10 cellular contexts compared by ENCODE assay signal in genomic region chr13:102354011-102354410, GRCh38. TPM values are rescaled to one million over a fixed set of nuclear protein-coding genes. Genes with fewer than 3 reads are reported as not detected.
"Had no signal": no experiment of that assay in that cellular context is flagged by ENCODE, and none has a peak within 500 bp of the region (broad histone marks: within the 10 kb centered on the region; RNA-seq: fewer than 3 reads in every experiment).

No MANE protein-coding gene starts in this region.

- H3K4me2 ChIP-seq: GM23338 had no signal

- DNase-seq: GM23248, GOT3, H7, H9, HCEC 1CT, HFFc6 had no signal

- H3K4me3 ChIP-seq: GM23248, GM23338, HAP-1 had no signal

- H3K9me3 ChIP-seq: HAP-1 had no signal

- FAIRE-seq: H1, H54 had no signal

- H3K27ac Mint-ChIP-seq: GM23338, H9, HFFc6 had no signal

- H3K4me1 ChIP-seq: HAP-1 had no signal

- H3K4me3 Mint-ChIP-seq: GM23338, H9, HFFc6 had no signal

- H3K9me3 Mint-ChIP-seq: GM23338 had no signal

- H3K36me3 ChIP-seq: HAP-1 had no signal

- H3K27ac ChIP-seq: GM23248 had no signal

- H3K9ac ChIP-seq: GM23248 had no signal

RNA-seq across cellular contexts. Expression of gene FGF14, which starts 47.8 kb away (rescaled TPM):
- total RNA-seq: GM23248 had no signal
- polyA plus RNA-seq: GM23338 had no signal
